1 cellular context compared by ENCODE assay signal in the genomic region with DNA sequence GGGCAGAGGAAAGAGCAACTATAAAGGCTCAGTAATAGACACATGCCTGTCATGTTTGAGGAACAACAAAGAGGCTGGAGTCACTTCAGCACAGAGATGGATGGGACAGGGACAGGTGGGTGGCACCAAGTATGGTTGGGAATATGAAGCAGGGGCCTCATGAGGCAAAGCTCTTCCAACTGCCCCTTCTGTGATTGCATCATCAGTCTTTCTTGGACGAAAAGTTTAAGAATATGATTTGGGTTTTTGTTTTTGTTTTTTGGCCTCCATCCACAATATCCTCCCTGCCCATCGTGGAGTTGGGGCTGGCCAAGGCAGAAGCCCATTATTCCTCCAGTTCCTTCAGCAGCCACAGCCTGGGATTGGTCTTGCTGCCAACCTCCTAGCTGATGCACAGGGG.
A peak's percentile ranks its signal among the peaks of the same experiment; 100 is the strongest.
TF ChIP-seq lines count a peak whose summit lies in the region.

No MANE protein-coding gene starts in this region.

TF ChIP-seq in HepG2, 621 proteins besides CTCF, POLR2A, EP300 and RAD21:
- TF ChIP-seq ATF7 (IDR thresholded peaks at IDR 0.05) (0 out of 2 replicates have a peak, but pooled peaks have one; percentile 7), ATF7 (CRISPR knock-in tag; IDR thresholded peaks at IDR 0.05) (no peak), NFIC (IDR thresholded peaks at IDR 0.05; ENCODE audit: low read length) (no peak)
